In the genomic region with DNA sequence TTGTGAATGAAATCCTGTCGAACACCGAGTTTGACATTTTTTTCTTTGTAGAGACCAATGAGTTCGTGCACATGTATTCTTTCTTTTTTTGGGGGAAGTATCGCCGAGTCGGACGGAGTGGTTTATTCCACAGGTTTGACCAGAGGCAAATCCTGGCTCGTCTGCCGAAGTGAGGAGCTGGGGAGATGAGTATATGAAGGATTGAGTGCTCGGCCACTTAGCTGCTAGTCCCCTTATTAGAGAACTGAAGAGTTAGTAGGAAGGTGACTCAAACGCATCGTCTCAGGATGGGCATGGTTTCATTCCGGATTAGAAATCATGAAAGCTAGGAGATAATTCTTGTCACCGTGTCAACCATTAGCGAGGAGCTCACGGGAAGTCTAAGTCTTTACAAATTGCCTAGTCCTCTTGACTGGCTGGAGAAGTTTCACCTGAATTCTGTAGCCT, we compare ENCODE assay signal across 8 cellular contexts.
A peak's percentile ranks its signal among the peaks of the same experiment; 100 is the strongest.
DNase-seq lines count a peak whose midpoint lies in the region; ATAC-seq, FAIRE-seq and TF ChIP-seq lines count a peak whose summit lies in the region.

No MANE protein-coding gene starts in this region.

- peak; percentile 79 for FAIRE-seq in GM12892 (lab: Jason Lieb, UNC)

- no peaks in the 10 kb centered on the region for H3K4me1 ChIP-seq in fibroblast of lung (ENCODE audit: control insufficient read depth, extremely low read depth, insufficient read depth, low read length)

- H3K4me3 ChIP-seq in fibroblast of lung (replicated peaks in 1 of 4; ENCODE audit: control extremely low read depth in 1 of 4, insufficient read depth in 1 of 4, low read depth in 3 of 4, low read length in 4 of 4) (peak overlapping the region; percentile 59 to 92 (median 68)), retinal pigment epithelial cell (ENCODE audit: low read length) (peak overlapping the region; percentile 65)

- H3K9me3 ChIP-seq in fibroblast of lung (ENCODE audit: control insufficient read depth, insufficient read depth, low read depth, low read length), result no peaks in the 10 kb centered on the region

- H3K27me3 ChIP-seq in fibroblast of lung (ENCODE audit: control insufficient read depth, insufficient read depth, low read length), result no peaks in the 10 kb centered on the region

- DNase-seq in GM12892 (ENCODE audit: insufficient read length), result peak; percentile 11
- DNase-seq in NCI-H460 (ENCODE audit: extremely low read depth, low read depth), result peak; percentile 14
- peak; percentile 11 to 17 for DNase-seq in fibroblast of lung (ENCODE audit: low read depth in 2 of 2)
- no peak for DNase-seq in retinal pigment epithelial cell (ENCODE audit: low read depth)
- DNase-seq in NCI-H345 (lab: John Stamatoyannopoulos, UW), result no peak
- DNase-seq in G401 (ENCODE audit: low spot score), result no peak

- no peaks in the 10 kb centered on the region for H4K20me1 ChIP-seq in fibroblast of lung (ENCODE audit: control insufficient read depth, extremely low read depth, insufficient read depth, low read length)

- no peaks in the 10 kb centered on the region for H3K36me3 ChIP-seq in fibroblast of lung (ENCODE audit: control insufficient read depth, insufficient read depth, low read length)

- H3K79me2 ChIP-seq in fibroblast of lung (ENCODE audit: control insufficient read depth, insufficient read depth, low read length), result no peaks in the 10 kb centered on the region

- peak overlapping the region; percentile 91 for H2AFZ ChIP-seq in fibroblast of lung (ENCODE audit: low read length)

- no peak overlapping the region for H3K9ac ChIP-seq in fibroblast of lung (ENCODE audit: insufficient read depth, low read length)

- TF ChIP-seq CTCF in fibroblast of lung (conservative IDR thresholded peaks at IDR 0.05 in 1 of 2, IDR thresholded peaks at IDR 0.05 in 1 of 2; ENCODE audit: low read depth in 1 of 2, low read length in 2 of 2) (no peak), retinal pigment epithelial cell (conservative IDR thresholded peaks at IDR 0.05; ENCODE audit: low read depth, low read length) (no peak)

- ATAC-seq in GM21786 (IDR thresholded peaks at IDR 0.05; ENCODE audit: unreplicated experiment) (peak; percentile 17), GM19467 (IDR thresholded peaks at IDR 0.05; ENCODE audit: unreplicated experiment) (no peak)

- peak overlapping the region; percentile 100 for H3K4me2 ChIP-seq in fibroblast of lung (ENCODE audit: extremely low read depth, insufficient read depth, low read length)

- in situ Hi-C loops in G401 (cut with HindIII; ENCODE audit: low sequenced_read_pairs), result no loop called here

- TF ChIP-seq POLR2A in GM12892 (IDR thresholded peaks at IDR 0.05; ENCODE audit: low read depth, low read length), result peak; percentile 31; the same call in 1 of the 2 replicates

- no peak overlapping the region for H3K27ac ChIP-seq in fibroblast of lung (ENCODE audit: insufficient read depth, low read length)

Comparison
In these comparisons a context has a peak if more than half of its experiments do, and no peak if none do; other contexts are left out.
1. DNase-seq: peak in GM12892 (single experiment), NCI-H460 (single experiment) and fibroblast of lung (2 of 2); none in retinal pigment epithelial cell (single experiment), NCI-H345 (single experiment) and G401 (single experiment).